Comparison of ENCODE assay signal across 17 cellular contexts in the genomic region with DNA sequence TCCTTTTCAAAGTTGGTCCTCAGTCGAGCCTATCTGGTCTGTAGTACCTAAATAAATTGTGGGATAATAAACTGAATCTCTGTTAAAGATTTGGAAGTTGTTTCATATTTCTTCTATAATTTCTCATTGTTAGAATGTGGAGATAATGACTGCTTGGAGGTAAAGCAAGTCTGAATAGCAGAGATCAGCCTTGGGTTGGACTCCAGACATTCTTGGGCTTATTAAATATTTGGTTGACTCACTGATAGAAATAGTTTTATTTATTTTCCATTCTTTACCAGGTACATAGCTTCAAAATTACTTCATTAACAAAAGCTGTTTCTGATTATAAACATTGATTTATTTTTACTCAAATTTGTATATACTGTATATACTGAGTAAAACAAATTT.
"Had no signal": no experiment of that assay in that cellular context is flagged by ENCODE, and none has a peak within 500 bp of the region (broad histone marks: within the 10 kb centered on the region; RNA-seq: fewer than 3 reads in every experiment).

No MANE protein-coding gene starts in this region.

- H3K9ac ChIP-seq: parathyroid adenoma had no signal

- H3K9me3 Mint-ChIP-seq: activated naive CD4-positive, alpha-beta T cell treated with anti-CD3 and anti-CD28 coated beads, Interleukin-2, amount 50 U/mL, for 72 hours; activated T-cell treated with anti-CD3 and anti-CD28 coated beads, Interleukin-2, amount 50 U/mL, for 4 hours; natural killer cell had no signal

- H2AFZ ChIP-seq: parathyroid adenoma had no signal

- H3K36me3 Mint-ChIP-seq: activated naive CD4-positive, alpha-beta T cell treated with anti-CD3 and anti-CD28 coated beads, Interleukin-2, amount 50 U/mL, for 72 hours; natural killer cell had no signal

- H3K36me3 ChIP-seq: cardiac muscle cell, neutrophil had no signal

- H3K4me3 ChIP-seq: cardiac muscle cell, dorsolateral prefrontal cortex had no signal

- ATAC-seq: activated naive CD4-positive, alpha-beta T cell treated with anti-CD3 and anti-CD28 coated beads, Interleukin-2, amount 50 U/mL, for 72 hours; activated T-cell treated with anti-CD3 and anti-CD28 coated beads, Interleukin-2, amount 50 U/mL, for 4 hours; left cardiac atrium; natural killer cell had no signal

- H3K27me3 ChIP-seq: cardiac muscle cell, dorsolateral prefrontal cortex, neutrophil had no signal

- DNase-seq: activated CD4-positive, alpha-beta T cell treated with anti-CD3 and anti-CD28 coated beads, Interleukin-2, amount 50 U/mL, for 1 hour; activated CD4-positive, CD25-positive, alpha-beta regulatory T cell treated with anti-CD3 and anti-CD28 coated beads, Interleukin-2, amount 50 U/mL, for 72 hours; activated CD8-positive, alpha-beta memory T cell treated with anti-CD3 and anti-CD28 coated beads, Interleukin-2, amount 50 U/mL, for 4 hours; activated T-cell treated with anti-CD3 and anti-CD28 coated beads, Interleukin-2, amount 50 U/mL, for 4 hours; amniotic stem cell; dorsolateral prefrontal cortex; foreskin fibroblast; left cardiac atrium; mesendoderm; natural killer cell; stimulated activated naive CD4-positive, alpha-beta T cell; T-helper 2 cell had no signal

- H3K27ac ChIP-seq: cardiac muscle cell, dorsolateral prefrontal cortex, neutrophil, parathyroid adenoma, VCaP had no signal

- H3K9me3 ChIP-seq: neutrophil had no signal

- H3K27ac Mint-ChIP-seq: activated naive CD4-positive, alpha-beta T cell treated with anti-CD3 and anti-CD28 coated beads, Interleukin-2, amount 50 U/mL, for 72 hours; natural killer cell had no signal

- H3K4me3 Mint-ChIP-seq: activated T-cell treated with anti-CD3 and anti-CD28 coated beads, Interleukin-2, amount 50 U/mL, for 4 hours; natural killer cell had no signal
